Comparison of ENCODE assay signal across 13 cellular contexts in the genomic region with DNA sequence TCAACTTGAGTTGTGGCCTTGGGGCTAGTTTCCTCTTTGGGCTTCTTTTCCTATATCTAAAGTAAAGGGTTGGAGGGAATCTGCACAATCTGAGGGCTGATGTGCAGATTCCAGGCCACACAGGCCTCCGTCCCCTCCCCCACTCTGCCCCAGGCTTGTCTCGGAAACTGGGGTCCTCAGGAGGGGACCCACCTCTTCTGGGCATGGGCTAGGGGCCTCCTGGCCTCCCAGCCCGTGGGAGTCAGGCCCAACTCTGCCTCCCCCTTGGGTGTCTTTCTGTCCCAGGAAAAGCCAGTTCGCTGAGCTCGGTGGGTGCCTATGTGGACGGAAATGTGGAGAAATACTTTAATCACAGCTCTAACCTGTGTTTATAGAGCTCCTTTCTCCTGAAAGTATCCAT. TPM values are rescaled to one million over a fixed set of nuclear protein-coding genes. Genes with fewer than 3 reads are reported as not detected.
DNase-seq lines count a peak whose midpoint lies in the region; ATAC-seq and TF ChIP-seq lines count a peak whose summit lies in the region.
"Had no signal": no experiment of that assay in that cellular context is flagged by ENCODE, and none has a peak within 500 bp of the region (broad histone marks: within the 10 kb centered on the region; RNA-seq: fewer than 3 reads in every experiment).

No MANE protein-coding gene starts in this region.

- H3K79me2 ChIP-seq in smooth muscle cell (ENCODE audit: low read depth): peaks cover 92% of the 10 kb centered on the region

- H3K27me3 ChIP-seq in lower lobe of right lung (ENCODE audit: low read depth) (no peaks in the 10 kb centered on the region), smooth muscle cell (ENCODE audit: low read depth) (no peaks in the 10 kb centered on the region)

- no peak overlapping the region for H2AFZ ChIP-seq in smooth muscle cell (ENCODE audit: low read depth)

- WGBS in smooth muscle cell (ENCODE audit: low lambda C conversion rate): 52% methylated on average over 6 of the region's 6 CpGs

- H3K36me3 ChIP-seq in lower lobe of right lung: peaks cover 14% of the 10 kb centered on the region
- no peaks in the 10 kb centered on the region for H3K36me3 ChIP-seq in smooth muscle cell (ENCODE audit: low read depth)

- H3K4me1 ChIP-seq in lower lobe of right lung (peaks cover 53% of the 10 kb centered on the region), smooth muscle cell (ENCODE audit: low read depth) (peaks cover 30% of the 10 kb centered on the region)

- H3K4me3 ChIP-seq in AG10803 (ENCODE audit: low read length) (peak overlapping the region; percentile 48), lower lobe of right lung (peak overlapping the region; percentile 83), smooth muscle cell (peak overlapping the region; percentile 82)

- H3K4me2 ChIP-seq in smooth muscle cell: peak overlapping the region; percentile 99

- TF ChIP-seq CTCF in AG10803 (conservative IDR thresholded peaks at IDR 0.05; ENCODE audit: low read length) (no peak), VCaP (conservative IDR thresholded peaks at IDR 0.05) (no peak), lower lobe of right lung (IDR thresholded peaks at IDR 0.05) (no peak), smooth muscle cell (IDR thresholded peaks at IDR 0.05; ENCODE audit: borderline replicate concordance, insufficient read depth, poor library complexity, severe bottlenecking) (no peak)

- peaks cover 47% of the 10 kb centered on the region for H3F3A ChIP-seq in smooth muscle cell (ENCODE audit: low read depth)

- peak overlapping the region; percentile 40 for H3K9ac ChIP-seq in smooth muscle cell (ENCODE audit: low read depth)

- no peak for ATAC-seq in lower lobe of right lung
- ATAC-seq: activated T-cell treated with anti-CD3 and anti-CD28 coated beads, Interleukin-2, amount 50 U/mL, for 72 hours had no signal

- intact Hi-C loops in lower lobe of right lung (cut with DNase I): no loop called here

- DNase-seq in AG10803 (ENCODE audit: low read depth): no peak
- DNase-seq in lower lobe of right lung: no peak
- no peak for DNase-seq in smooth muscle cell (lab: John Stamatoyannopoulos, UW; ENCODE audit: unreplicated experiment)
- no peak for DNase-seq in NCI-H524 (lab: John Stamatoyannopoulos, UW)
- no peak for DNase-seq in H4 (ENCODE audit: low spot score)
- DNase-seq in DMS79 (lab: John Stamatoyannopoulos, UW): no peak
- DNase-seq in ecto neural progenitor cell (ENCODE audit: low spot score): no peak
- DNase-seq: activated CD4-positive, alpha-beta T cell treated with anti-CD3 and anti-CD28 coated beads for 1 hour; activated T-cell treated with anti-CD3 and anti-CD28 coated beads, Interleukin-2, amount 50 U/mL, for 72 hours; GDM1 had no signal

- peak overlapping the region; percentile 28; the same call in 1 of the 2 replicates for H3K27ac ChIP-seq in VCaP
- peak overlapping the region; percentile 87 for H3K27ac ChIP-seq in lower lobe of right lung
- H3K27ac ChIP-seq in smooth muscle cell (ENCODE audit: low read depth): peak overlapping the region; percentile 56
- H3K27ac ChIP-seq: HL-60 had no signal

- peaks cover 95% of the 10 kb centered on the region for H4K20me1 ChIP-seq in smooth muscle cell (ENCODE audit: low read depth)

- H3K9me3 ChIP-seq in lower lobe of right lung (no peaks in the 10 kb centered on the region), smooth muscle cell (replicated peaks; ENCODE audit: low read depth) (no peaks in the 10 kb centered on the region)

RNA-seq across cellular contexts. Expression of a gene that starts 4.8 kb away (rescaled TPM):
- total RNA-seq in lower lobe of right lung (159 TPM), smooth muscle cell (41.6 and 42.6 TPM in 2 replicates)
- 37.9 and 44.0 TPM in 2 replicates for polyA plus RNA-seq in smooth muscle cell
- total RNA-seq in H4 (2014; rRNA removed; shearing (Covaris generic)): 3.4 and 4.7 TPM in 2 replicates
- polyA plus RNA-seq: CD14-positive monocyte had no signal

Comparison
In these comparisons a context has a peak if more than half of its experiments do, and no peak if none do; other contexts are left out.
1. H3K27ac ChIP-seq: peak in every context shown above with its lines; median percentile 87 in lower lobe of right lung; 56 in smooth muscle cell; 28 in VCaP.